Comparison of ENCODE assay signal across 1 cellular context in the genomic region with DNA sequence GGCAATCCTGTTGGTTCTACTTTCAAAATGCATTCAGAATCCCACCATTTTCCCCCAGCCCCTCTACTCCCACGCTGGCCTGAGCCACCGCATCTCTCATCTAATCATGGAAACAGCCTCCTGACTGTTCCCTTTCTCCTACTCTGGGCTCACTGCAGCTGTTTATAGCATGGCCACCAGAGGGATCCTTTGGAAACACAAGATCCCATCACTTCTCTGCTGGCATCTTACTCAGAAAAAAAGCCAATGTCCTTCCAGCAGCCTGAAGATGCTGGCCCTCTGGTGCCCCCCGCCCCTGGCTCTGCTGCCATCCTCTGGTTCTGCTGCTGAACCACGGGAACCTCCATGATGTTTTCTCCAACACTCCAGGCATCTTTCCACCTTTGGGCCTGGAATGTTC.
TF ChIP-seq lines count a peak whose summit lies in the region.

No MANE protein-coding gene starts in this region.

TF ChIP-seq in A549, 52 proteins besides CTCF, POLR2A, EP300 and RAD21:
- TF ChIP-seq, protein P1, sequence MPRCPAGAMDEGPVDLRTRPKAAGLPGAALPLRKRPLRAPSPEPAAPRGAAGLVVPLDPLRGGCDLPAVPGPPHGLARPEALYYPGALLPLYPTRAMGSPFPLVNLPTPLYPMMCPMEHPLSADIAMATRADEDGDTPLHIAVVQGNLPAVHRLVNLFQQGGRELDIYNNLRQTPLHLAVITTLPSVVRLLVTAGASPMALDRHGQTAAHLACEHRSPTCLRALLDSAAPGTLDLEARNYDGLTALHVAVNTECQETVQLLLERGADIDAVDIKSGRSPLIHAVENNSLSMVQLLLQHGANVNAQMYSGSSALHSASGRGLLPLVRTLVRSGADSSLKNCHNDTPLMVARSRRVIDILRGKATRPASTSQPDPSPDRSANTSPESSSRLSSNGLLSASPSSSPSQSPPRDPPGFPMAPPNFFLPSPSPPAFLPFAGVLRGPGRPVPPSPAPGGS (IDR thresholded peaks at IDR 0.05) = no peak
- no peak for TF ChIP-seq JUN (IDR thresholded peaks at IDR 0.05)
- no peak for TF ChIP-seq NPAS2 (CRISPR knock-in tag; IDR thresholded peaks at IDR 0.05; ENCODE audit: borderline replicate concordance)
- TF ChIP-seq CBX2 (IDR thresholded peaks at IDR 0.05; ENCODE audit: borderline replicate concordance, low read depth) = no peak
